ENCODE assay signal across 8 cellular contexts in the genomic region with DNA sequence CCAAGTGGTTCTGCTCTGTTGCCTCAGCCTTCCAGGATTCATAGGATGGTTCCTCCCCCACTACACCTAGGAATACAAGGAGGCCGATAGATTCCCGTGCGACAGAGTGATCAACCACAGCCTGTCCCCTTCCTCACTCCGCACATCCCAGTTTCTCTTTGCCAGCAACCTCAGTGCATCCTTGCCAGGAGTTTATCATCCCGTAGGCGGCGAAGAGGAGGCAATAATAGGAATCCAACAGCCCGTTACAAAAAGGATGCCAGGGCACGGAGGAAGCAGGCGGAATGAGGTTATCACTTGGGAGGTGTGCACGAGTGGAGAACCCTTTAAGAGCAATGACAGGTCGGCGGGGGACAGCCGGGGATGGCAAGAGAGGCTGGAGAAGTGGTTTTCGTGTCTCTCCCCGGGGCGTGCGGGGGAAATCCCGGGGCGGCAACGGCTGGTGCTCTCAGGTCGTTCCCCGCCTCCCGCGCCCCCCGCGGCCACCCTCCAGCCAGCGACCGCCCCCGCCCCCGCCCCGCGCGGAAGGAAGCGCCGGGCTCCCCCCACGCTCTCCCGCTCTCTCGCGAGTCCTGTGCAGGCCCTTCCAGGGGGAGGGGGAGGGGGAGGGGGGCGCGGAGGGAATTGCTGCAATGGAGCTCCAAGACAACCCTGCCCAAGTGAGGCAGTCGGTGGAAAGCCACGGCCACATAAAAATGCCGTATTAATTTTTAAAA. TPM values are rescaled to one million over a fixed set of nuclear protein-coding genes. Genes with fewer than 3 reads are reported as not detected.
DNase-seq lines count a peak whose midpoint lies in the region; ATAC-seq and TF ChIP-seq lines count a peak whose summit lies in the region.

No MANE protein-coding gene starts in this region.

- H3K4me3 ChIP-seq in endodermal cell (ENCODE audit: low read length) = peak overlapping the region; percentile 79

- peaks cover 20% of the 10 kb centered on the region for H3K4me1 Mint-ChIP-seq in endodermal cell

- DNase-seq in AG08396 (ENCODE audit: low spot score) (peak; percentile 74), NCI-H524 (lab: John Stamatoyannopoulos, UW) (peak; percentile 47 to 50), endodermal cell (peak; percentile 75), midbrain (lab: John Stamatoyannopoulos, UW) (peak; percentile 52)
- peak; percentile 59 for DNase-seq in activated CD8-positive, alpha-beta memory T cell treated with anti-CD3 and anti-CD28 coated beads, Interleukin-2, amount 50 U/mL, for 4 hours
- peak; percentile 9 to 20 for DNase-seq in stimulated activated CD8-positive, alpha-beta memory T cell treated with anti-CD3 and anti-CD28 coated beads, Interleukin-4, amount 100 ng/mL, for 1 hour (ENCODE audit: low read depth in 2 of 2, low spot score in 1 of 2)

- no peaks in the 10 kb centered on the region for H3K9me3 ChIP-seq in endodermal cell (ENCODE audit: control insufficient read depth, low read length)

- H3K36me3 ChIP-seq in endodermal cell (ENCODE audit: control insufficient read depth, insufficient read depth, low read length) = no peaks in the 10 kb centered on the region

- H3K9ac ChIP-seq in endodermal cell (ENCODE audit: extremely low read depth, low read length, poor library complexity, severe bottlenecking) = no peak overlapping the region

- no peaks in the 10 kb centered on the region for H3K9me3 Mint-ChIP-seq in endodermal cell

- peaks cover 27% of the 10 kb centered on the region for H3K27me3 Mint-ChIP-seq in endodermal cell (ENCODE audit: insufficient read depth)

- no peaks in the 10 kb centered on the region for H3K4me1 ChIP-seq in endodermal cell (ENCODE audit: control insufficient read depth, insufficient read depth, low read length)

- H3K36me3 Mint-ChIP-seq in endodermal cell (ENCODE audit: low read depth) = no peaks in the 10 kb centered on the region

- no peak for TF ChIP-seq CTCF in endodermal cell (conservative IDR thresholded peaks at IDR 0.05)

- H3K27me3 ChIP-seq in endodermal cell (ENCODE audit: control insufficient read depth, insufficient read depth, low read length, poor library complexity, severe bottlenecking) = peaks cover 18% of the 10 kb centered on the region

- H3K27ac ChIP-seq in endodermal cell (ENCODE audit: low read depth, low read length) = no peak overlapping the region

- peak overlapping the region; percentile 90 for H3K4me3 Mint-ChIP-seq in endodermal cell

- WGBS in endodermal cell (ENCODE audit: insufficient coverage in 1 of 2, insufficient read length in 1 of 2), 2 experiments = 4% methylated on average over 5 to 30 of the region's 45 CpGs

- peak overlapping the region; percentile 59 for H3K27ac Mint-ChIP-seq in endodermal cell

- peak; percentile 11 for ATAC-seq in GM19397 (IDR thresholded peaks at IDR 0.05; ENCODE audit: unreplicated experiment)
- no peak for ATAC-seq in HG03139 (IDR thresholded peaks at IDR 0.05; ENCODE audit: unreplicated experiment)

RNA-seq across cellular contexts. Expression of gene PPP3CA, which starts 1.6 kb away (rescaled TPM):
- total RNA-seq in endodermal cell = 10 to 100 TPM; 36.6 to 39.2 TPM
- polyA plus RNA-seq in endodermal cell (2013, experiment 1 of 2) = 20.9 TPM
- polyA plus RNA-seq in endodermal cell (2013, experiment 2 of 2) = 20.5 TPM

Comparison
In these comparisons a context has a peak if more than half of its experiments do, and no peak if none do; other contexts are left out.
1. DNase-seq: peak in every context shown above with its lines; median percentile 75 in endodermal cell; 74 in AG08396; 59 in activated CD8-positive, alpha-beta memory T cell treated with anti-CD3 and anti-CD28 coated beads, Interleukin-2, amount 50 U/mL, for 4 hours; 52 in midbrain; 48 in NCI-H524; 14 in stimulated activated CD8-positive, alpha-beta memory T cell treated with anti-CD3 and anti-CD28 coated beads, Interleukin-4, amount 100 ng/mL, for 1 hour.